19 cellular contexts compared by ENCODE assay signal in the genomic region with DNA sequence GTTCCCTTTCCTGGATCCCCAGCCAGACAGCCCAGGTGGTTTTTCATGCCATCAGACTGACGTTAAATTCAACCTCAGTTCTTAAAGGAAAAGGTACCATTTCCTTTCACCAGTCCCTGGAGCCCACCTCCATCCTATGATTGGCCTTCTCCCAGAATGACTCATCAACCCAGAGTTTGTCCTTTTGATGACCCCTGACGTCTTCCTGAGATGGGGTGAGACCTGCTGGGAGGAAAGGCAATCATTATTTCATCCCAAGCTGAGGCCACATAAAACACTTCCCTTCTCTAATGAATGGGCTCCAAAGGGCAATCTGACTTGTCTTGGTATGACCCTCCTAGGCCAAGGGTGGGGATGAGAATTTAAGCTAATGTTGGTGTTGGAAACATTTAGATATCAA.
DNase-seq lines count a peak whose midpoint lies in the region; ATAC-seq and TF ChIP-seq lines count a peak whose summit lies in the region.
"Had no signal": no experiment of that assay in that cellular context is flagged by ENCODE, and none has a peak within 500 bp of the region (broad histone marks: within the 10 kb centered on the region; RNA-seq: fewer than 3 reads in every experiment).

No MANE protein-coding gene starts in this region.

- no peaks in the 10 kb centered on the region for H4K20me1 ChIP-seq in SK-N-SH (ENCODE audit: insufficient read depth)

- no peak overlapping the region for H3K4me2 ChIP-seq in SK-N-SH

- DNase-seq in SK-N-SH, result no peak
- DNase-seq in SW480 (ENCODE audit: low spot score), result peak; percentile 26
- peak; percentile 45 for DNase-seq in fibroblast of peridontal ligament (ENCODE audit: extremely low read depth)
- DNase-seq in NCI-H345 treated with DMSO at 0.1 percent for 48 hours (lab: John Stamatoyannopoulos, UW; ENCODE audit: unreplicated experiment), result no peak
- no peak for DNase-seq in NCI-H187 (lab: John Stamatoyannopoulos, UW)
- DNase-seq in T1000 (lab: John Stamatoyannopoulos, UW), result no peak
- DNase-seq: 8988T; activated CD4-positive, alpha-beta T cell treated with anti-CD3 and anti-CD28 coated beads, Interleukin-2, amount 50 U/mL, for 4 hours; activated T-cell treated with anti-CD3 and anti-CD28 coated beads, Interleukin-2, amount 50 U/mL, for 24 hours; CD4-positive, alpha-beta T cell; heart left ventricle; NCI-H1417 treated with DMSO at 0.1 percent for 48 hours; nucleus accumbens; stimulated activated CD4-positive, alpha-beta T cell treated with anti-CD3 and anti-CD28 coated beads, Interleukin-4, amount 100 ng/mL, for 24 hours; thyroid gland had no signal

- H3K9ac ChIP-seq in SK-N-SH, result no peak overlapping the region

- no peaks in the 10 kb centered on the region for H3K79me2 ChIP-seq in SK-N-SH (ENCODE audit: insufficient read depth)

- no peak overlapping the region for H2AFZ ChIP-seq in SK-N-SH (ENCODE audit: low read depth)

- ATAC-seq in SK-N-SH treated with all-trans-retinoic acid at 6 μM for 48 hours (no peak), HG03025 (IDR thresholded peaks at IDR 0.05; ENCODE audit: low FRiP score, unreplicated experiment) (no peak)
- ATAC-seq: activated naive CD4-positive, alpha-beta T cell treated with anti-CD3 and anti-CD28 coated beads, Interleukin-2, amount 50 U/mL, for 72 hours; K562 had no signal

- TF ChIP-seq RAD21 in SK-N-SH (IDR thresholded peaks at IDR 0.05; ENCODE audit: low read length), result no peak

- H3K4me3 ChIP-seq in SK-N-SH (ENCODE audit: low read depth in 2 of 2, low read length in 1 of 2), result no peak overlapping the region
- H3K4me3 ChIP-seq: heart left ventricle, K562, thyroid gland had no signal

- no peaks in the 10 kb centered on the region for H3K27me3 ChIP-seq in SK-N-SH (ENCODE audit: insufficient read depth)
- H3K27me3 ChIP-seq: heart left ventricle, thyroid gland had no signal

- POLR2A ChIA-PET in SK-N-SH (lab: Yijun Ruan, JAX), result no interaction called here

- H3F3A ChIP-seq in SK-N-SH (replicated peaks; ENCODE audit: insufficient read depth), result peaks cover 4% of the 10 kb centered on the region

- H3K9me2 ChIP-seq in SK-N-SH, result no peaks in the 10 kb centered on the region

- H3K4me1 ChIP-seq in SK-N-SH (ENCODE audit: control insufficient read depth in 1 of 2, insufficient read depth in 2 of 2, low read depth in 1 of 2, low read length in 1 of 2), result 0 out of 4 replicates have a peak, but pooled peaks cover 0 to 4% of the 10 kb centered on the region in 2 experiments
- H3K4me1 ChIP-seq: heart left ventricle had no signal

- no peak overlapping the region for H3K27ac ChIP-seq in SK-N-SH (ENCODE audit: low read depth in 2 of 2, low read length in 1 of 2)
- H3K27ac ChIP-seq: heart left ventricle, thyroid gland had no signal

- TF ChIP-seq EP300 in SK-N-SH (IDR thresholded peaks at IDR 0.05; ENCODE audit: borderline replicate concordance in 1 of 2, low read depth in 1 of 2, low read length in 1 of 2), result no peak

- WGBS in SK-N-SH (ENCODE audit: low lambda C conversion rate), result 34% methylated on average over 2 of the region's 2 CpGs

- TF ChIP-seq CTCF in SK-N-SH (IDR thresholded peaks at IDR 0.05), result no peak

- H3K9me3 ChIP-seq in SK-N-SH, result peaks cover 2% of the 10 kb centered on the region; the same call in 1 of the 2 replicates
- H3K9me3 ChIP-seq: thyroid gland had no signal

- CTCF ChIA-PET in SK-N-SH (lab: Yijun Ruan, JAX), result no interaction called here

- H3K36me3 ChIP-seq in SK-N-SH (replicated peaks in 1 of 2; ENCODE audit: control insufficient read depth in 1 of 2, insufficient read depth in 2 of 2, low read length in 1 of 2), result peaks cover 7 to 9% of the 10 kb centered on the region in 2 experiments
- H3K36me3 ChIP-seq: heart left ventricle, thyroid gland had no signal

TF ChIP-seq in SK-N-SH, 30 proteins besides CTCF, POLR2A, EP300 and RAD21:
- TF ChIP-seq RXRA (IDR thresholded peaks at IDR 0.05; ENCODE audit: borderline replicate concordance, low read depth), result 0 out of 2 replicates have a peak, but pooled peaks have one; percentile 21
- TF ChIP-seq FOXJ3 (CRISPR knock-in tag; IDR thresholded peaks at IDR 0.05), result no peak
TF ChIP-seq in SK-N-SH: peak in this region for 1.

TF ChIP-seq in SK-N-SH treated with all-trans-retinoic acid at 6 μM for 48 hours, 23 proteins besides CTCF, POLR2A, EP300 and RAD21:
- TF ChIP-seq, protein P1, sequence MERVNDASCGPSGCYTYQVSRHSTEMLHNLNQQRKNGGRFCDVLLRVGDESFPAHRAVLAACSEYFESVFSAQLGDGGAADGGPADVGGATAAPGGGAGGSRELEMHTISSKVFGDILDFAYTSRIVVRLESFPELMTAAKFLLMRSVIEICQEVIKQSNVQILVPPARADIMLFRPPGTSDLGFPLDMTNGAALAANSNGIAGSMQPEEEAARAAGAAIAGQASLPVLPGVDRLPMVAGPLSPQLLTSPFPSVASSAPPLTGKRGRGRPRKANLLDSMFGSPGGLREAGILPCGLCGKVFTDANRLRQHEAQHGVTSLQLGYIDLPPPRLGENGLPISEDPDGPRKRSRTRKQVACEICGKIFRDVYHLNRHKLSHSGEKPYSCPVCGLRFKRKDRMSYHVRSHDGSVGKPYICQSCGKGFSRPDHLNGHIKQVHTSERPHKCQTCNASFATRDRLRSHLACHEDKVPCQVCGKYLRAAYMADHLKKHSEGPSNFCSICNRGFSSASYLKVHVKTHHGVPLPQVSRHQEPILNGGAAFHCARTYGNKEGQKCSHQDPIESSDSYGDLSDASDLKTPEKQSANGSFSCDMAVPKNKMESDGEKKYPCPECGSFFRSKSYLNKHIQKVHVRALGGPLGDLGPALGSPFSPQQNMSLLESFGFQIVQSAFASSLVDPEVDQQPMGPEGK (CRISPR knock-in tag; IDR thresholded peaks at IDR 0.05; ENCODE audit: borderline replicate concordance), result no peak
- TF ChIP-seq RARB (CRISPR knock-in tag; IDR thresholded peaks at IDR 0.05), result no peak
- no peak for TF ChIP-seq CSDC2 (CRISPR knock-in tag; IDR thresholded peaks at IDR 0.05)
- no peak for TF ChIP-seq TOX (CRISPR knock-in tag; IDR thresholded peaks at IDR 0.05; ENCODE audit: borderline replicate concordance)
- no peak for TF ChIP-seq ZNF565 (CRISPR knock-in tag; conservative IDR thresholded peaks at IDR 0.05; ENCODE audit: low read depth)
- TF ChIP-seq OSR1 (CRISPR knock-in tag; IDR thresholded peaks at IDR 0.05), result no peak
- no peak for TF ChIP-seq ARNTL (CRISPR knock-in tag; IDR thresholded peaks at IDR 0.05; ENCODE audit: borderline replicate concordance, low read depth)
- TF ChIP-seq, protein P2, sequence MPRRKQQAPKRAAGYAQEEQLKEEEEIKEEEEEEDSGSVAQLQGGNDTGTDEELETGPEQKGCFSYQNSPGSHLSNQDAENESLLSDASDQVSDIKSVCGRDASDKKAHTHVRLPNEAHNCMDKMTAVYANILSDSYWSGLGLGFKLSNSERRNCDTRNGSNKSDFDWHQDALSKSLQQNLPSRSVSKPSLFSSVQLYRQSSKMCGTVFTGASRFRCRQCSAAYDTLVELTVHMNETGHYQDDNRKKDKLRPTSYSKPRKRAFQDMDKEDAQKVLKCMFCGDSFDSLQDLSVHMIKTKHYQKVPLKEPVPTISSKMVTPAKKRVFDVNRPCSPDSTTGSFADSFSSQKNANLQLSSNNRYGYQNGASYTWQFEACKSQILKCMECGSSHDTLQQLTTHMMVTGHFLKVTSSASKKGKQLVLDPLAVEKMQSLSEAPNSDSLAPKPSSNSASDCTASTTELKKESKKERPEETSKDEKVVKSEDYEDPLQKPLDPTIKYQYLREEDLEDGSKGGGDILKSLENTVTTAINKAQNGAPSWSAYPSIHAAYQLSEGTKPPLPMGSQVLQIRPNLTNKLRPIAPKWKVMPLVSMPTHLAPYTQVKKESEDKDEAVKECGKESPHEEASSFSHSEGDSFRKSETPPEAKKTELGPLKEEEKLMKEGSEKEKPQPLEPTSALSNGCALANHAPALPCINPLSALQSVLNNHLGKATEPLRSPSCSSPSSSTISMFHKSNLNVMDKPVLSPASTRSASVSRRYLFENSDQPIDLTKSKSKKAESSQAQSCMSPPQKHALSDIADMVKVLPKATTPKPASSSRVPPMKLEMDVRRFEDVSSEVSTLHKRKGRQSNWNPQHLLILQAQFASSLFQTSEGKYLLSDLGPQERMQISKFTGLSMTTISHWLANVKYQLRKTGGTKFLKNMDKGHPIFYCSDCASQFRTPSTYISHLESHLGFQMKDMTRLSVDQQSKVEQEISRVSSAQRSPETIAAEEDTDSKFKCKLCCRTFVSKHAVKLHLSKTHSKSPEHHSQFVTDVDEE (CRISPR knock-in tag; IDR thresholded peaks at IDR 0.05), result no peak
- no peak for TF ChIP-seq SNAI2 (CRISPR knock-in tag; IDR thresholded peaks at IDR 0.05)
- TF ChIP-seq TCF4 (CRISPR knock-in tag; IDR thresholded peaks at IDR 0.05; ENCODE audit: borderline replicate concordance), result no peak
- no peak for TF ChIP-seq ZNF8 (CRISPR knock-in tag; IDR thresholded peaks at IDR 0.05)
- TF ChIP-seq, protein P3, sequence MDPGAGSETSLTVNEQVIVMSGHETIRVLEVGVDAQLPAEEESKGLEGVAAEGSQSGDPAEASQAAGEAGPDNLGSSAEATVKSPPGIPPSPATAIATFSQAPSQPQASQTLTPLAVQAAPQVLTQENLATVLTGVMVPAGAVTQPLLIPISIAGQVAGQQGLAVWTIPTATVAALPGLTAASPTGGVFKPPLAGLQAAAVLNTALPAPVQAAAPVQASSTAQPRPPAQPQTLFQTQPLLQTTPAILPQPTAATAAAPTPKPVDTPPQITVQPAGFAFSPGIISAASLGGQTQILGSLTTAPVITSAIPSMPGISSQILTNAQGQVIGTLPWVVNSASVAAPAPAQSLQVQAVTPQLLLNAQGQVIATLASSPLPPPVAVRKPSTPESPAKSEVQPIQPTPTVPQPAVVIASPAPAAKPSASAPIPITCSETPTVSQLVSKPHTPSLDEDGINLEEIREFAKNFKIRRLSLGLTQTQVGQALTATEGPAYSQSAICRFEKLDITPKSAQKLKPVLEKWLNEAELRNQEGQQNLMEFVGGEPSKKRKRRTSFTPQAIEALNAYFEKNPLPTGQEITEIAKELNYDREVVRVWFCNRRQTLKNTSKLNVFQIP (CRISPR knock-in tag; IDR thresholded peaks at IDR 0.05; ENCODE audit: borderline replicate concordance, low read depth), result no peak

Comparison
In these comparisons a context has a peak if more than half of its experiments do, and no peak if none do; other contexts are left out.
1. DNase-seq: peak in SW480 (single experiment) and fibroblast of peridontal ligament (single experiment); none in SK-N-SH (single experiment), NCI-H345 treated with DMSO at 0.1 percent for 48 hours (single experiment), NCI-H187 (0 of 2) and T1000 (single experiment).